ENCODE assay signal across 14 cellular contexts in the genomic region with DNA sequence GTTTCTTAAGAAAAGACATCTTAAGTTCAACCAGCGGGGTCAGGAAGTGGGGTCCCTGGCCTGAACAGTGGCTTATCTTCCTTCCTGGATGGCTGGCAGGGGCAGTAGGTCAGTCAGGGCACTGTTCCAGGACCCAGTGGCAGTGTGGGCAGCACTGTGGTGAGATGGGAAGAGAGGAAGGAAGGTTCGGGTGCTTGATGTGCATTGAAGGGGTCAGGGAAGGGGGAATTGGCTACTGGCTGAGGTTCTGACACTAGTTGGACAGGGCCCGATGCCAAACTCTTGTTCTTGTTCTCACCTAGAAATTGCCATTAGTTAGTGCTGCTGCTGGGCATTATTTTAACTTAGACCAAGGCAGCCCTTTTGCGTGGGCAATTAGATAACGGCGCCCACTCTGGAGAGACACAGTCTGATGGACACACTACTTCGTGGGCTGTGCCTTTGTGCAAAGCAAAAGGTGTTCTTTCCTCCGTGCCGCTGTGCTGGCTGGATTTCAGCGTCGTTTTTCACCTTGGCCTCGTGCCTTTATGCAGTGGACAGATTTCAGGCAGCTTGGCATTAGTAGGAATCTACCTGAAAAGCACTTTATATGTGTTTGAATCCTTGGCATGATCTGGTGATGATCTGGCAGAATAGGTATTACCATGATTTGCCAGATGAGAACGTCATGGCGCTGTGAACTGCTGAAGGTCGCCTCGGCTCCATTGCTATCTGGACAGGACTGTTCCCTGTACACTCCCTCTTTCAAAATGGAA. TPM values are rescaled to one million over a fixed set of nuclear protein-coding genes. Genes with fewer than 3 reads are reported as not detected.
A peak's percentile ranks its signal among the peaks of the same experiment; 100 is the strongest.
DNase-seq lines count a peak whose midpoint lies in the region; ATAC-seq and TF ChIP-seq lines count a peak whose summit lies in the region.
"Had no signal": no experiment of that assay in that cellular context is flagged by ENCODE, and none has a peak within 500 bp of the region (broad histone marks: within the 10 kb centered on the region; RNA-seq: fewer than 3 reads in every experiment).

No MANE protein-coding gene starts in this region.

- peak overlapping the region; percentile 2 to 11 for H3K27ac ChIP-seq in thoracic aorta

- H3K4me3 ChIP-seq in thoracic aorta, result no peak overlapping the region

- no peaks in the 10 kb centered on the region for H3K36me3 ChIP-seq in thoracic aorta

- H3K27me3 ChIP-seq in thoracic aorta (replicated peaks; ENCODE audit: insufficient read depth), result no peaks in the 10 kb centered on the region

- no peaks in the 10 kb centered on the region for H3K9me3 ChIP-seq in thoracic aorta

- peak; percentile 39 for DNase-seq in UCSD-AML1 (lab: John Stamatoyannopoulos, UW; ENCODE audit: unreplicated experiment)
- peak; percentile 72 for DNase-seq in dermis blood vessel endothelial cell
- peak; percentile 18 for DNase-seq in medulla oblongata (ENCODE audit: extremely low spot score)
- no peak for DNase-seq in thoracic aorta (ENCODE audit: low spot score)
- DNase-seq in AG08395 (ENCODE audit: low spot score), result no peak
- no peak for DNase-seq in RPMI8226
- no peak for DNase-seq in GF-D8 (lab: John Stamatoyannopoulos, UW)
- DNase-seq: activated CD4-positive, alpha-beta memory T cell treated with anti-CD3 and anti-CD28 coated beads for 36 hours; CD8-positive, alpha-beta memory T cell; cerebellar nuclear complex; MM.1S; retina; T-cell had no signal

- ATAC-seq in thoracic aorta (ENCODE audit: insufficient number of reproducible peaks, low FRiP score, low read depth) (no peak), HG03378 (IDR thresholded peaks at IDR 0.05; ENCODE audit: unreplicated experiment) (no peak)
- ATAC-seq: T-cell had no signal

- H3K4me1 ChIP-seq in thoracic aorta (ENCODE audit: control insufficient read depth in 1 of 2, low read depth in 2 of 2), result peaks cover 30 to 57% of the 10 kb centered on the region in 2 donors

- no peak for TF ChIP-seq CTCF in thoracic aorta (IDR thresholded peaks at IDR 0.05)

RNA-seq across cellular contexts. Expression of gene UTRN, which starts 30.3 kb away (rescaled TPM):
- total RNA-seq in dermis blood vessel endothelial cell (719 and 803 TPM in 2 replicates), thoracic aorta (100 to 1,000 TPM; 163 to 243 TPM)

Comparison
In these comparisons a context has a peak if more than half of its experiments do, and no peak if none do; other contexts are left out.
1. DNase-seq: peak in UCSD-AML1 (single experiment), dermis blood vessel endothelial cell (single experiment) and medulla oblongata (single experiment); none in thoracic aorta (single experiment), AG08395 (single experiment), RPMI8226 (single experiment) and GF-D8 (single experiment).